ENCODE assay signal across 8 cellular contexts in the genomic region with DNA sequence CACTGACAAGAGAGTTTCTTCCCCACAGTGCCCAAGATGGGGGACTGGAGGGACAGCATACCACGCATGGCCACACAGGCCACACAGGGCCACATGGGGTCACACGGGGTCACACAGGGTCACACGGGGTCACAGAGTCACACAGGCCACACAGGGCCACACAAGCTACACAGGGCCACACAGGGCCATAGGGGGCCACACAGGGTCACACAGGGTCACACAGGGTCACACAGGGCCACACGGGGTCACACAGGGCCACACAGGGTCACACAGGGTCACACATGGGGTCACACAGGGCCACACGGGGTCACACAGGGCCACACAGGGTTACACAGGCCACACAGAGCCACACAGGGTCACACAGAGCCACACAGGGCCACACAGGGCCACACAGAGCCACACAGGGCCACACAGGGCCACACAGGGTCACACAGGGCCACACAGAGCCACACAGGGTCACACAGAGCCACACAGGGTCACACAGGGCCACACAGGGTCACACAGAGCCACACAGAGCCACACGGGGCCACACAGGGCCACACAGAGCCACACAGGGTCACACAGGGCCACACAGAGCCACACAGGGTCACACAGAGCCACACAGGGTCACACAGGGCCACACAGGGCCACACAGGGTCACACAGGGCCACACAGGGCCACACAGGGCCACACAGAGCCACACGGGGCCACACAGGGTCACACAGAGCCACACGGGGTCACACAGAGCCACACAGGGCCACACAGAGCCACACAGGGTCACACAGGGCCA. TPM values are rescaled to one million over a fixed set of nuclear protein-coding genes. Genes with fewer than 3 reads are reported as not detected.
DNase-seq lines count a peak whose midpoint lies in the region; ATAC-seq and TF ChIP-seq lines count a peak whose summit lies in the region.
"Not testable (repeated sequence)": the region's sequence is repeated elsewhere in the genome, so short reads cannot be mapped to it uniquely, and the experiment has no call there.

No MANE protein-coding gene starts in this region.

- intact Hi-C loops in breast epithelium (cut with DNase I; ENCODE audit: low total_unique reads); Right ventricle myocardium superior (cut with DNase I): not testable (repeated sequence)

- H3K9me3 ChIP-seq in BLaER1: peaks cover 14% of the 10 kb centered on the region
- not testable (repeated sequence) for H3K9me3 ChIP-seq in breast epithelium; mesenchymal stem cell (ENCODE audit: control insufficient read depth, low read length); trophoblast cell (ENCODE audit: insufficient read depth, low read depth, low read length); upper lobe of left lung

- H4K91ac ChIP-seq in mesenchymal stem cell (ENCODE audit: low read length): peak overlapping the region; percentile 0
- H4K91ac ChIP-seq in trophoblast cell (ENCODE audit: low read depth, low read length): not testable (repeated sequence)

- H2BK12ac ChIP-seq in mesenchymal stem cell (ENCODE audit: low read length in 2 of 2); trophoblast cell (ENCODE audit: low read length): not testable (repeated sequence)

- H3K14ac ChIP-seq in mesenchymal stem cell (ENCODE audit: low read length in 2 of 2): peak overlapping the region in 1 of 2 experiments; percentile 56
- not testable (repeated sequence) for H3K14ac ChIP-seq in trophoblast cell (ENCODE audit: low read length)

- POLR2A ChIA-PET in RWPE1 (lab: Yijun Ruan, JAX; ENCODE audit: low non-redundant PET): not testable (repeated sequence)

- not testable (repeated sequence) for H2BK15ac ChIP-seq in mesenchymal stem cell (ENCODE audit: low read depth, poor library complexity, severe bottlenecking)

- DNase-seq in RWPE1 (ENCODE audit: low spot score); mesenchymal stem cell; trophoblast cell: not testable (repeated sequence)
- peak; percentile 40 for DNase-seq in activated CD8-positive, alpha-beta memory T cell treated with anti-CD3 and anti-CD28 coated beads, Interleukin-2, amount 50 U/mL, for 48 hours
- peak; percentile 15 to 19 for DNase-seq in breast epithelium (ENCODE audit: low spot score in 2 of 2)
- peak; percentile 34 for DNase-seq in Right ventricle myocardium superior
- peak; percentile 18 to 75 for DNase-seq in upper lobe of left lung

- not testable (repeated sequence) for H4K8ac ChIP-seq in mesenchymal stem cell (ENCODE audit: low read length); trophoblast cell (ENCODE audit: low read depth, low read length)

- H3K18ac ChIP-seq in mesenchymal stem cell (ENCODE audit: low read depth in 1 of 2, low read length in 2 of 2); trophoblast cell (ENCODE audit: low read length): not testable (repeated sequence)

- peak overlapping the region in 1 of 2 experiments; percentile 66 for H3K23ac ChIP-seq in mesenchymal stem cell (ENCODE audit: low read length in 2 of 2)
- not testable (repeated sequence) for H3K23ac ChIP-seq in trophoblast cell (ENCODE audit: low read length)

- not testable (repeated sequence) for TF ChIP-seq CTCF in RWPE1 (conservative IDR thresholded peaks at IDR 0.05; ENCODE audit: low read depth); breast epithelium (IDR thresholded peaks at IDR 0.05); upper lobe of left lung (IDR thresholded peaks at IDR 0.05)

- TF ChIP-seq EP300 in upper lobe of left lung (IDR thresholded peaks at IDR 0.05): not testable (repeated sequence)

- H3K4me2 ChIP-seq in BLaER1; mesenchymal stem cell (ENCODE audit: low read length, poor library complexity, severe bottlenecking); trophoblast cell (ENCODE audit: low read length): not testable (repeated sequence)

- not testable (repeated sequence) for H2BK120ac ChIP-seq in mesenchymal stem cell (ENCODE audit: low read depth, low read length); trophoblast cell (ENCODE audit: insufficient read depth, low read length, poor library complexity)

- H2AK5ac ChIP-seq in mesenchymal stem cell (ENCODE audit: low read length, severe bottlenecking): not testable (repeated sequence)
- H2AK5ac ChIP-seq in trophoblast cell (ENCODE audit: low read length): peak overlapping the region; percentile 20

- H3K27me3 ChIP-seq in BLaER1; breast epithelium; mesenchymal stem cell (ENCODE audit: control insufficient read depth in 1 of 2, insufficient read depth in 1 of 2, low read length in 2 of 2); trophoblast cell (ENCODE audit: insufficient read depth, low read length); upper lobe of left lung: not testable (repeated sequence)

- not testable (repeated sequence) for H2AFZ ChIP-seq in mesenchymal stem cell (ENCODE audit: low read depth, low read length); trophoblast cell (ENCODE audit: insufficient read depth, low read length, poor library complexity)

- H3K36me3 ChIP-seq in BLaER1; breast epithelium; mesenchymal stem cell (ENCODE audit: control insufficient read depth in 1 of 2, insufficient read depth in 2 of 2, low read depth in 1 of 2, low read length in 2 of 2); trophoblast cell (ENCODE audit: control insufficient read depth in 1 of 2, insufficient read depth in 2 of 2, low read length in 2 of 2); upper lobe of left lung: not testable (repeated sequence)

- not testable (repeated sequence) for H4K12ac ChIP-seq in trophoblast cell (ENCODE audit: low read depth, low read length)

- H3K79me2 ChIP-seq in trophoblast cell (ENCODE audit: control insufficient read depth, insufficient read depth, low read length, poor library complexity): not testable (repeated sequence)

- H3K27ac ChIP-seq in BLaER1 (peak overlapping the region; percentile 45; the same call in 1 of the 2 replicates), RWPE1 (peak overlapping the region; percentile 57), breast epithelium (peak overlapping the region in 1 of 2 donors; percentile 38), upper lobe of left lung (peak overlapping the region in 3 of 4 donors; percentile 21 to 90 (median 49))
- not testable (repeated sequence) for H3K27ac ChIP-seq in mesenchymal stem cell (ENCODE audit: low read length, poor library complexity, severe bottlenecking); trophoblast cell (ENCODE audit: low read depth, low read length)

- H3K79me1 ChIP-seq in mesenchymal stem cell (replicated peaks; ENCODE audit: low read length, poor library complexity, severe bottlenecking); trophoblast cell (ENCODE audit: low read length): not testable (repeated sequence)

- not testable (repeated sequence) for H2BK5ac ChIP-seq in mesenchymal stem cell (ENCODE audit: low read depth, low read length, poor library complexity, severe bottlenecking); trophoblast cell (ENCODE audit: low read depth, low read length, poor library complexity)

- not testable (repeated sequence) for ATAC-seq in Right ventricle myocardium superior (ENCODE audit: poor library complexity); upper lobe of left lung (ENCODE audit: low FRiP score in 2 of 2)

- CTCF ChIA-PET in RWPE1 (lab: Yijun Ruan, JAX): not testable (repeated sequence)

- H4K20me1 ChIP-seq in BLaER1: not testable (repeated sequence)

- peaks cover 26% of the 10 kb centered on the region for H3K4me1 ChIP-seq in BLaER1
- not testable (repeated sequence) for H3K4me1 ChIP-seq in breast epithelium; mesenchymal stem cell (ENCODE audit: control insufficient read depth, insufficient read depth, low read depth, low read length); trophoblast cell (ENCODE audit: control insufficient read depth in 1 of 2, insufficient read depth in 2 of 2, low read length in 2 of 2)
- H3K4me1 ChIP-seq in upper lobe of left lung: peaks cover 0 to 25% (median 22%) of the 10 kb centered on the region in 4 donors

- not testable (repeated sequence) for H3K4me3 ChIP-seq in BLaER1; breast epithelium; mesenchymal stem cell (ENCODE audit: insufficient read depth in 1 of 2, low read depth in 1 of 2, low read length in 2 of 2); upper lobe of left lung
- H3K4me3 ChIP-seq in trophoblast cell (ENCODE audit: low read depth, low read length): peak overlapping the region; percentile 0

- H3K9ac ChIP-seq in BLaER1; mesenchymal stem cell (ENCODE audit: low read length); trophoblast cell (ENCODE audit: low read length): not testable (repeated sequence)

- H3K4ac ChIP-seq in mesenchymal stem cell (ENCODE audit: low read depth in 1 of 2, low read length in 2 of 2); trophoblast cell (ENCODE audit: low read depth, low read length): not testable (repeated sequence)

- not testable (repeated sequence) for TF ChIP-seq POLR2A in breast epithelium (IDR thresholded peaks at IDR 0.05); upper lobe of left lung (IDR thresholded peaks at IDR 0.05)

- 76% methylated on average over 6 of the region's 8 CpGs for WGBS in mesenchymal stem cell
- no CpG with 5 or more reads among the region's 8 CpGs for WGBS in trophoblast cell (ENCODE audit: extremely low coverage, insufficient coverage, insufficient read length)
- 66 to 82% methylated on average over 6 to 8 of the region's 8 CpGs for WGBS in upper lobe of left lung, 2 donors

RNA-seq across cellular contexts. Expression of a gene that starts 15.8 kb away (rescaled TPM):
- total RNA-seq in breast epithelium: 10 to 100 TPM; 19.4 to 39.3 (median 21.4) TPM
- 11.5 TPM for total RNA-seq in Right ventricle myocardium superior
- polyA plus RNA-seq in mesenchymal stem cell (2013, experiment 1 of 2): 32.9 TPM
- 33.5 TPM for polyA plus RNA-seq in mesenchymal stem cell (2013, experiment 2 of 2)
- polyA plus RNA-seq in trophoblast cell (2013): 199 and 206 TPM in 2 replicates
- total RNA-seq in upper lobe of left lung: 100 to 1,000 TPM; 403 to 922 (median 538) TPM

Comparison
In these comparisons a context has a peak if more than half of its experiments do, and no peak if none do; other contexts are left out.
1. RNA of a gene that starts 15.8 kb away (total RNA-seq): 403 to 922 TPM in upper lobe of left lung; 19.4 to 39.3 TPM in breast epithelium and 11.5 TPM in Right ventricle myocardium superior (single experiment); every median in the first group is over 10 times any median in the second.